Comparison of ENCODE assay signal across 1 cellular context in genomic region chr19:5107432-5108122, GRCh38.
TF ChIP-seq lines count a peak whose summit lies in the region.

No MANE protein-coding gene starts in this region.

TF ChIP-seq in SK-N-SH treated with all-trans-retinoic acid at 6 μM for 48 hours, 23 proteins besides CTCF, POLR2A, EP300 and RAD21 (continued from another document):
- TF ChIP-seq, protein P1, sequence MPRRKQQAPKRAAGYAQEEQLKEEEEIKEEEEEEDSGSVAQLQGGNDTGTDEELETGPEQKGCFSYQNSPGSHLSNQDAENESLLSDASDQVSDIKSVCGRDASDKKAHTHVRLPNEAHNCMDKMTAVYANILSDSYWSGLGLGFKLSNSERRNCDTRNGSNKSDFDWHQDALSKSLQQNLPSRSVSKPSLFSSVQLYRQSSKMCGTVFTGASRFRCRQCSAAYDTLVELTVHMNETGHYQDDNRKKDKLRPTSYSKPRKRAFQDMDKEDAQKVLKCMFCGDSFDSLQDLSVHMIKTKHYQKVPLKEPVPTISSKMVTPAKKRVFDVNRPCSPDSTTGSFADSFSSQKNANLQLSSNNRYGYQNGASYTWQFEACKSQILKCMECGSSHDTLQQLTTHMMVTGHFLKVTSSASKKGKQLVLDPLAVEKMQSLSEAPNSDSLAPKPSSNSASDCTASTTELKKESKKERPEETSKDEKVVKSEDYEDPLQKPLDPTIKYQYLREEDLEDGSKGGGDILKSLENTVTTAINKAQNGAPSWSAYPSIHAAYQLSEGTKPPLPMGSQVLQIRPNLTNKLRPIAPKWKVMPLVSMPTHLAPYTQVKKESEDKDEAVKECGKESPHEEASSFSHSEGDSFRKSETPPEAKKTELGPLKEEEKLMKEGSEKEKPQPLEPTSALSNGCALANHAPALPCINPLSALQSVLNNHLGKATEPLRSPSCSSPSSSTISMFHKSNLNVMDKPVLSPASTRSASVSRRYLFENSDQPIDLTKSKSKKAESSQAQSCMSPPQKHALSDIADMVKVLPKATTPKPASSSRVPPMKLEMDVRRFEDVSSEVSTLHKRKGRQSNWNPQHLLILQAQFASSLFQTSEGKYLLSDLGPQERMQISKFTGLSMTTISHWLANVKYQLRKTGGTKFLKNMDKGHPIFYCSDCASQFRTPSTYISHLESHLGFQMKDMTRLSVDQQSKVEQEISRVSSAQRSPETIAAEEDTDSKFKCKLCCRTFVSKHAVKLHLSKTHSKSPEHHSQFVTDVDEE (CRISPR knock-in tag; IDR thresholded peaks at IDR 0.05): no peak
- TF ChIP-seq ZNF8 (CRISPR knock-in tag; IDR thresholded peaks at IDR 0.05): no peak
- TF ChIP-seq CREB5 (CRISPR knock-in tag; IDR thresholded peaks at IDR 0.05; ENCODE audit: low read depth): no peak
- TF ChIP-seq SNAI2 (CRISPR knock-in tag; IDR thresholded peaks at IDR 0.05): no peak
- TF ChIP-seq CSDC2 (CRISPR knock-in tag; IDR thresholded peaks at IDR 0.05): no peak
- no peak for TF ChIP-seq ZNF565 (CRISPR knock-in tag; conservative IDR thresholded peaks at IDR 0.05; ENCODE audit: low read depth)
- no peak for TF ChIP-seq ZNF70 (CRISPR knock-in tag; IDR thresholded peaks at IDR 0.05)
